ENCODE assay signal across 8 cellular contexts in the genomic region with DNA sequence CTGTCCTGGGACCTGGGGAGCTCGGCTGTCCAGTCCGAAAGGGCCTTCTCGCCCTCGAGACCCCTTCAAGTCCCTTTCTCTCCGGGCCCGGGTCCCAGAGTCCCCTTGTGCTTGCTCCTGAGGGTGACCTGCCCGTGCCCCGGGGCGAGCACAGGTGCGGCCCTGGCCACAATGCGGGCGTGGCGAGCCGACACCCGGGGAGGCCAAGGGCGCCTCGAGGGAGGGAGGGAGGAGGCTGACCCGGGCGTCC. TPM values are rescaled to one million over a fixed set of nuclear protein-coding genes. Genes with fewer than 3 reads are reported as not detected.
A peak's percentile ranks its signal among the peaks of the same experiment; 100 is the strongest.
DNase-seq lines count a peak whose midpoint lies in the region; ATAC-seq, FAIRE-seq and TF ChIP-seq lines count a peak whose summit lies in the region.

No MANE protein-coding gene starts in this region.

- peak overlapping the region; percentile 61 for H3K4me2 ChIP-seq in Loucy (ENCODE audit: low read depth, low read length, poor library complexity, severe bottlenecking)
- peak overlapping the region; percentile 83 to 92 for H3K4me2 ChIP-seq in H1 (ENCODE audit: insufficient read depth in 1 of 2, low read depth in 2 of 2, low read length in 2 of 2)

- DNase-seq in Calu3 (no peak), H1 (ENCODE audit: low read depth in 1 of 2, low spot score in 2 of 2) (peak in 1 of 2 experiments; percentile 73), ovary (no peak), NCI-H1105 (lab: John Stamatoyannopoulos, UW) (no peak), putamen (ENCODE audit: low spot score) (no peak)
- DNase-seq in stimulated activated CD4-positive, alpha-beta T cell treated with anti-CD3 and anti-CD28 coated beads, Interleukin-12 subunit alpha, Interleukin-12 subunit beta, amount 100 ng/mL, for 4 hours: no peak

- no peaks in the 10 kb centered on the region; the same call in 1 of the 2 replicates for H3F3A ChIP-seq in Loucy (ENCODE audit: low read depth)

- peaks cover 10% of the 10 kb centered on the region; the same call in 1 of the 2 replicates for H3K23me2 ChIP-seq in H1 (ENCODE audit: low read depth, low read length)

- peaks cover 16% of the 10 kb centered on the region for H3K4me1 Mint-ChIP-seq in Calu3 (ENCODE audit: low read depth, unreplicated experiment)

- peak overlapping the region; percentile 93 for H3K4me3 Mint-ChIP-seq in Calu3 (ENCODE audit: low read depth, unreplicated experiment)

- no peak overlapping the region for H3K14ac ChIP-seq in H1 (ENCODE audit: insufficient read length)

- H2AFZ ChIP-seq in Loucy (ENCODE audit: low read length) (no peak overlapping the region; the same call in 1 of the 2 replicates), H1 (ENCODE audit: low read length) (no peak overlapping the region)

- H2BK5ac ChIP-seq in H1 (ENCODE audit: low read depth, low read length): no peak overlapping the region

- peaks cover 50% of the 10 kb centered on the region for H3K4me1 ChIP-seq in Loucy (ENCODE audit: insufficient read depth, low read length, poor library complexity, severe bottlenecking)
- H3K4me1 ChIP-seq in H1 (replicated peaks in 1 of 4; ENCODE audit: control insufficient read depth in 3 of 4, insufficient read depth in 4 of 4, low read length in 3 of 4): peaks cover 2 to 25% (median 14%) of the 10 kb centered on the region in 4 experiments; a peak in 6 of 7 replicates
- H3K4me1 ChIP-seq in ovary (ENCODE audit: insufficient read depth): peaks cover 3% of the 10 kb centered on the region

- H4K5ac ChIP-seq in H1 (ENCODE audit: insufficient read length, low read depth, low read length): peak overlapping the region; percentile 35

- H3K27me3 ChIP-seq in Loucy (ENCODE audit: insufficient read depth, low read length, poor library complexity, severe bottlenecking) (no peaks in the 10 kb centered on the region), H1 (replicated peaks in 1 of 4; ENCODE audit: control insufficient read depth in 3 of 4, extremely low read depth in 1 of 4, insufficient read depth in 3 of 4, low read length in 3 of 4) (no peaks in the 10 kb centered on the region), ovary (no peaks in the 10 kb centered on the region)

- no peaks in the 10 kb centered on the region for H3K9me3 ChIP-seq in Loucy (ENCODE audit: insufficient read depth, low read depth, low read length)
- H3K9me3 ChIP-seq in H1 (ENCODE audit: insufficient read depth in 2 of 2, low read depth in 1 of 2, low read length in 1 of 2): no peaks in the 10 kb centered on the region
- H3K9me3 ChIP-seq in ovary: no peaks in the 10 kb centered on the region

- H4K20me1 ChIP-seq in Loucy (ENCODE audit: insufficient read depth, low read length, poor library complexity, severe bottlenecking): peaks cover 31% of the 10 kb centered on the region
- H4K20me1 ChIP-seq in H1 (replicated peaks in 1 of 2; ENCODE audit: control insufficient read depth in 1 of 2, insufficient read depth in 2 of 2, low read length in 2 of 2): peaks cover 0 to 4% of the 10 kb centered on the region in 2 experiments

- CTCF ChIA-PET in Calu3 (lab: Charles Lee) (interaction anchor here (0.7 kb wide), 1 partner anchor 139 kb away, joined by 3 read pairs; no protein-coding TSS in a partner anchor), H1 (lab: Charles Lee; ENCODE audit: partially characterized antibody) (interaction anchor here (1.0 to 1.6 kb wide), 3 partner anchors 143 to 197 kb away, joined by 4 to 5 read pairs (median 4); no protein-coding TSS in a partner anchor)

- ATAC-seq in HG03521 (IDR thresholded peaks at IDR 0.05; ENCODE audit: unreplicated experiment): no peak

- H3K9me3 Mint-ChIP-seq in Calu3 (ENCODE audit: low read depth, unreplicated experiment): no peaks in the 10 kb centered on the region

- no peak for TF ChIP-seq CTCF in Calu3 (IDR thresholded peaks at IDR 0.05; ENCODE audit: unreplicated experiment)
- no peak for TF ChIP-seq CTCF in Loucy (conservative IDR thresholded peaks at IDR 0.05; ENCODE audit: low read length)
- no peak for TF ChIP-seq CTCF in H1 (IDR thresholded peaks at IDR 0.05; ENCODE audit: control extremely low read depth in 1 of 3, insufficient read depth in 1 of 3, low read depth in 1 of 3, low read length in 3 of 3)
- TF ChIP-seq CTCF in ovary (IDR thresholded peaks at IDR 0.05): no peak

- peak overlapping the region; percentile 87; the same call in 1 of the 2 replicates for H4K8ac ChIP-seq in H1 (ENCODE audit: extremely low read depth, insufficient read depth, low read length)

- no peak overlapping the region for H3K23ac ChIP-seq in H1 (ENCODE audit: insufficient read length)

- H3K36me3 Mint-ChIP-seq in Calu3 (ENCODE audit: insufficient read depth, unreplicated experiment): peaks cover 28% of the 10 kb centered on the region

- FAIRE-seq in H1 (lab: Jason Lieb, UNC): no peak

- POLR2A ChIA-PET in H1 (lab: Charles Lee; ENCODE audit: partially characterized antibody): interaction anchor here (0.9 to 1.6 kb wide), 10 partner anchors 8 to 314 kb away, joined by 3 to 5 read pairs (median 3); a partner anchor contains a TSS

- H4K91ac ChIP-seq in H1 (replicated peaks; ENCODE audit: insufficient read length, low read length): no peak overlapping the region

- WGBS in H1 (ENCODE audit: extremely low coverage in 1 of 2, insufficient coverage in 1 of 2, insufficient read length in 1 of 2, insufficient replicate concordance in 2 of 2, low coverage in 1 of 2, low lambda C conversion rate in 2 of 2, missing lambda C conversion rate in 1 of 2), 2 experiments: 12% methylated on average over 12 of the region's 19 CpGs; no CpG with 5 or more reads in 1 of the 2 experiments
- 2 to 3% (median 2%) methylated on average over 19 of the region's 19 CpGs for WGBS in ovary, 3 donors

- intact Hi-C loops in Calu3 (cut with micrococcal nuclease; ENCODE audit: unreplicated experiment): loop anchor here (5.0 kb wide), 3 partner anchors 47 to 278 kb away; no protein-coding TSS in a partner anchor
- intact Hi-C loops in ovary (cut with DNase I): loop anchor here in 1 of 4 donors (10.0 kb wide), 2 partner anchors 160 to 280 kb away; no protein-coding TSS in a partner anchor

- TF ChIP-seq EP300 in H1 (IDR thresholded peaks at IDR 0.05; ENCODE audit: borderline replicate concordance in 1 of 2, low read depth in 2 of 2, low read length in 2 of 2): no peak
- no peak for TF ChIP-seq EP300 in ovary (IDR thresholded peaks at IDR 0.05)

- H2BK15ac ChIP-seq in H1 (ENCODE audit: low read length): no peak overlapping the region

- H3K36me3 ChIP-seq in Loucy (ENCODE audit: insufficient read depth, low read length) (no peaks in the 10 kb centered on the region), H1 (ENCODE audit: control insufficient read depth in 2 of 4, insufficient read depth in 4 of 4, low read length in 3 of 4) (no peaks in the 10 kb centered on the region), ovary (no peaks in the 10 kb centered on the region)

- no TSS peak for BruUV-seq in Calu3 (replicated peaks; lab: Mats Ljungman, UMichigan)

- TF ChIP-seq POLR2A in H1 (IDR thresholded peaks at IDR 0.05; ENCODE audit: control extremely low read depth in 1 of 2, low read depth in 2 of 2, low read length in 2 of 2): no peak; a peak in 1 of 3 replicates
- no peak for TF ChIP-seq POLR2A in ovary (IDR thresholded peaks at IDR 0.05)

- no peak overlapping the region for H2BK12ac ChIP-seq in H1 (ENCODE audit: low read depth, low read length)

- H3K9me2 ChIP-seq in Loucy (replicated peaks; ENCODE audit: low read depth, low read length): no peaks in the 10 kb centered on the region

- H3K27me3 Mint-ChIP-seq in Calu3 (ENCODE audit: unreplicated experiment): peaks cover 41% of the 10 kb centered on the region

- H2BK20ac ChIP-seq in H1 (ENCODE audit: low read length): no peak overlapping the region

- no peak overlapping the region for H2AK5ac ChIP-seq in H1 (ENCODE audit: low read depth, low read length)

- TF ChIP-seq RAD21 in H1 (IDR thresholded peaks at IDR 0.05 in 1 of 2, conservative IDR thresholded peaks at IDR 0.05 in 1 of 2; ENCODE audit: low read depth in 2 of 2, low read length in 2 of 2): no peak

- peak overlapping the region; percentile 100 for H3K4me3 ChIP-seq in Loucy (ENCODE audit: low read length, poor library complexity, severe bottlenecking)
- H3K4me3 ChIP-seq in H1 (ENCODE audit: extremely low read depth in 1 of 4, insufficient read depth in 2 of 4, low read depth in 3 of 4, low read length in 4 of 4): peak overlapping the region; percentile 44 to 95 (median 62); a peak in 7 of 8 replicates
- H3K4me3 ChIP-seq in ovary: peak overlapping the region; percentile 71

- no peak overlapping the region for H3K56ac ChIP-seq in H1 (replicated peaks; ENCODE audit: insufficient read length, low read depth, low read length)

- H3K27ac Mint-ChIP-seq in Calu3 (ENCODE audit: unreplicated experiment): peak overlapping the region; percentile 56

- H2BK120ac ChIP-seq in H1 (replicated peaks; ENCODE audit: low read depth, low read length): no peak overlapping the region

- peak overlapping the region; percentile 58 for H3K9ac ChIP-seq in Loucy (ENCODE audit: low read depth, low read length, poor library complexity, severe bottlenecking)
- peak overlapping the region in 1 of 4 experiments; percentile 24; a peak in 2 of 7 replicates for H3K9ac ChIP-seq in H1 (replicated peaks in 1 of 4; ENCODE audit: extremely low read depth in 1 of 4, low read depth in 3 of 4, low read length in 3 of 4)

- peaks cover 34% of the 10 kb centered on the region for H3K79me2 ChIP-seq in Loucy (ENCODE audit: insufficient read depth, low read length)
- H3K79me2 ChIP-seq in H1 (ENCODE audit: control insufficient read depth in 1 of 2, insufficient read depth in 2 of 2, low read length in 2 of 2): peaks cover 6 to 35% of the 10 kb centered on the region in 2 experiments; a peak in 3 of 4 replicates

- H3K27ac ChIP-seq in H1 (ENCODE audit: low read depth, low read length) (no peak overlapping the region), ovary (peak overlapping the region; percentile 91 to 99)

- H3K4ac ChIP-seq in H1 (replicated peaks; ENCODE audit: insufficient read length, low read depth, low read length): no peak overlapping the region

- peak overlapping the region; percentile 60; the same call in 1 of the 2 replicates for H3K18ac ChIP-seq in H1 (ENCODE audit: extremely low read depth, low read length)

- no peaks in the 10 kb centered on the region for H3K79me1 ChIP-seq in H1 (ENCODE audit: low read depth, low read length)

TF ChIP-seq in H1, 55 proteins besides CTCF, POLR2A, EP300 and RAD21 (continues in another document):
- TF ChIP-seq CEBPB (IDR thresholded peaks at IDR 0.05; ENCODE audit: low read depth, low read length) (no peak), KDM5A (IDR thresholded peaks at IDR 0.05; ENCODE audit: low read length) (no peak)

RNA-seq across cellular contexts. Expression of a gene that starts 0.8 kb away (rescaled TPM):
- total RNA-seq in Calu3 (2022) (33.6 and 35.0 TPM in 2 replicates), ovary (10 to 100 TPM; 43.2 to 82.7 (median 66.4) TPM)
- total RNA-seq in H1 (2021; fragmentation: NEBNext Ultra II Directional; extraction: Animal tissue kit (Norgen Biotek cat#: 25700)): 22.5 TPM in 2 replicates
- polyA plus RNA-seq in H1 (2011; rRNA removed) (14.3 and 15.6 TPM in 2 replicates), ovary (10 to 100 TPM; 25.5 to 58.9 TPM)
- 12.6 TPM for polyA plus RNA-seq in H1 (2011; cell fraction: cytosol; rRNA removed)
- polyA plus RNA-seq in H1 (2011; cell fraction: nucleus; rRNA removed): 26.9 TPM
- 8.7 to 13.9 TPM (median 10.7 TPM) in 4 replicates for polyA plus RNA-seq in H1 (2012, experiment 1 of 2)
- polyA plus RNA-seq in H1 (2012, experiment 2 of 2): 1.2 TPM
- 10.5 TPM for polyA plus RNA-seq in H1 (2013, experiment 1 of 2)
- 10.3 TPM for polyA plus RNA-seq in H1 (2013, experiment 2 of 2)
- 29.3 and 33.4 TPM in 2 replicates for polyA minus RNA-seq in H1 (2011; rRNA and poly(A)+ RNA removed)
- 15.7 TPM for polyA minus RNA-seq in H1 (2011; cell fraction: cytosol; rRNA and poly(A)+ RNA removed)
- polyA minus RNA-seq in H1 (2011; cell fraction: nucleus; rRNA and poly(A)+ RNA removed): 41.5 TPM
